8 cellular contexts compared by ENCODE assay signal in the genomic region with DNA sequence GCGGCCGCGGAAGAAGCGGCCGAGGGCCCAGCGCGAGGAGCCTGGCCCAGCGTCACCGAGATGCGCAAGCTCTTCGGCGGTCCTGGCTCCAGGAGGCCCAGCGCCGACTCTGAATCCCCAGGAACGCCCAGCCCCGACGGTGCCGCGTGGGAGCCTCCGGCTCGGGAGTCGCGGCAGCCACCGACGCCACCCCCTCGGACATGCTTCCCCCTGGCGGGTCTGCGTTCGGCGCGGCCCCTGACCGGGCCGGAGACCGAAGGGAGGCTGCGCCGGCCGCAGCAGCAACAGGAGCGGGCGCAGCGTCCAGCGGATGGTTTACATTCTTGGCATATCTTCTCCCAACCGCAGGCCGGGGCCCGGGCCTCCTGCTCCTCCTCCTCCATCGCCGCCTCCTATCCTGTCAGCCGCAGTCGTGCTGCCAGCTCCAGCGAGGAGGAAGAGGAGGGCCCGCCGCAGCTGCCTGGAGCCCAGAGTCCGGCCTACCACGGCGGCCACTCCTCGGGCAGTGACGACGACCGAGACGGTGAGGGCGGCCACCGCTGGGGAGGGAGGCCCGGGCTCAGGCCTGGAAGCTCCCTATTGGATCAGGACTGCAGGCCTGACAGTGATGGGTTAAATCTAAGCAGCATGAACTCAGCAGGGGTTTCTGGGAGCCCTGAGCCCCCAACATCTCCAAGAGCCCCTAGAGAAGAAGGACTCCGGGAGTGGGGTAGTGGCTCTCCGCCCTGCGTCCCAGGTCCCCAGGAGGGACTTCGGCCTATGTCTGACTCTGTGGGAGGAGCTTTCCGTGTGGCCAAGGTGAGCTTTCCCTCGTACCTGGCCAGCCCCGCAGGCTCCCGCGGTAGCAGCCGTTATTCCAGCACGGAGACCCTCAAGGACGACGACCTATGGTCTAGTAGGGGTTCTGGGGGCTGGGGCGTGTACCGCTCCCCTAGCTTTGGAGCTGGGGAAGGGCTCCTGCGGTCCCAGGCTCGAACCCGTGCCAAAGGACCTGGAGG. TPM values are rescaled to one million over a fixed set of nuclear protein-coding genes. Genes with fewer than 3 reads are reported as not detected.
DNase-seq lines count a peak whose midpoint lies in the region; ATAC-seq and TF ChIP-seq lines count a peak whose summit lies in the region.

No MANE protein-coding gene starts in this region.

- peak; percentile 69 for ATAC-seq in mucosa of descending colon
- ATAC-seq in HG02642 (IDR thresholded peaks at IDR 0.05; ENCODE audit: poor library complexity, unreplicated experiment) = no peak

- intact Hi-C loops in mucosa of descending colon (cut with DNase I, micrococcal nuclease) (no loop called here), vagina (cut with DNase I) (loop anchor here (2.0 kb wide), 1 partner anchor 26 kb away; no protein-coding TSS in a partner anchor)

- peak overlapping the region; percentile 98 for H3K27ac ChIP-seq in vagina

- DNase-seq in NCI-H146 (lab: John Stamatoyannopoulos, UW) = peak; percentile 47
- DNase-seq in NCI-H146 treated with DMSO at 0.1 percent for 48 hours (lab: John Stamatoyannopoulos, UW; ENCODE audit: unreplicated experiment) = no peak
- DNase-seq in RPMI7951 (ENCODE audit: low read depth) = peak; percentile 98
- DNase-seq in epithelial cell of esophagus (ENCODE audit: low read depth) = peak; percentile 88
- DNase-seq in mucosa of descending colon = peak; percentile 77 to 88 (median 86)
- no peak for DNase-seq in vagina (ENCODE audit: extremely low spot score in 2 of 2)
- DNase-seq in Ammon's horn (ENCODE audit: low spot score) = no peak

- H3K4me3 ChIP-seq in epithelial cell of esophagus (ENCODE audit: low read length) (peak overlapping the region; percentile 55), mucosa of descending colon (peak overlapping the region; percentile 26), vagina (peak overlapping the region; percentile 84 to 85)

- peak in 1 of 2 donors; percentile 74 for TF ChIP-seq POLR2A in vagina (IDR thresholded peaks at IDR 0.05)

- H3K36me3 ChIP-seq in mucosa of descending colon (ENCODE audit: low read depth) = no peaks in the 10 kb centered on the region
- no peaks in the 10 kb centered on the region for H3K36me3 ChIP-seq in vagina

- H3K9me3 ChIP-seq in mucosa of descending colon (no peaks in the 10 kb centered on the region), vagina (no peaks in the 10 kb centered on the region)

- no peaks in the 10 kb centered on the region for H3K27me3 ChIP-seq in vagina

- no peak for TF ChIP-seq CTCF in epithelial cell of esophagus (IDR thresholded peaks at IDR 0.05; ENCODE audit: insufficient read depth, low read depth, low read length, missing control alignments)
- TF ChIP-seq CTCF in mucosa of descending colon (IDR thresholded peaks at IDR 0.05) = no peak
- TF ChIP-seq CTCF in vagina (IDR thresholded peaks at IDR 0.05) = no peak

- H3K4me1 ChIP-seq in mucosa of descending colon (ENCODE audit: low read depth) (peaks cover 13% of the 10 kb centered on the region), vagina (peaks cover 63% of the 10 kb centered on the region)

RNA-seq across cellular contexts. Expression of gene ARHGEF17, which starts 1.2 kb away (rescaled TPM):
- 9.1 and 9.4 TPM in 2 replicates for total RNA-seq in RPMI7951 (2014; rRNA removed; shearing (Covaris generic))
- total RNA-seq in mucosa of descending colon (10 to 100 TPM in 2 of 3 donors, 1 to 10 TPM in 1; 7.6 to 75.8 (median 13.6) TPM), vagina (32.9 TPM)

RNA-seq across cellular contexts. Expression of gene P2RY6, which starts 37.1 kb away (rescaled TPM):
- 6.0 and 9.9 TPM in 2 replicates for total RNA-seq in RPMI7951 (2014; rRNA removed; shearing (Covaris generic))
- 1 to 10 TPM; 1.9 to 4.3 (median 2.8) TPM for total RNA-seq in mucosa of descending colon
- 2.0 TPM for total RNA-seq in vagina

Comparison
In these comparisons a context has a peak if more than half of its experiments do, and no peak if none do; other contexts are left out.
1. DNase-seq: peak in NCI-H146 (single experiment), RPMI7951 (single experiment), epithelial cell of esophagus (single experiment) and mucosa of descending colon (3 of 3); none in NCI-H146 treated with DMSO at 0.1 percent for 48 hours (single experiment), vagina (0 of 2) and Ammon's horn (single experiment).
2. H3K4me3 ChIP-seq: peak in every context shown above with its lines; median percentile 84 in vagina; 55 in epithelial cell of esophagus; 26 in mucosa of descending colon.